ENCODE assay signal across 27 cellular contexts in the genomic region with DNA sequence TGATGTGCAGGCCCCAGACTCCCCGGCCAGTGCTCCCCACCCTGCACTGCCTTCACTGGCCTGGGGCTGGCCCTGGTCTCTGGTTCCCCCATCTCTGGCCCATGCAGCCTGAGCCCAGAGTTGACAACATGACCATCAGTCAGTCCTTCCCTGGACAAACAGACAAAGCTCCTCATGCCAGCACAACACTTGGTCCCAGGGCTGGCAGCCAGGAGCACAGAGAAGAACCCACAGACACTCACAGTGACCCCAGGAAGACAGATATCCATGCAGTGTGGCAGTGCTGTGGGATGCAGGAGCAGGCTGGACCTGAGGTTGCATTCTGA. TPM values are rescaled to one million over a fixed set of nuclear protein-coding genes. Genes with fewer than 3 reads are reported as not detected.
"Had no signal": no experiment of that assay in that cellular context is flagged by ENCODE, and none has a peak within 500 bp of the region (broad histone marks: within the 10 kb centered on the region; RNA-seq: fewer than 3 reads in every experiment).

No MANE protein-coding gene starts in this region.

- H3K9me3 Mint-ChIP-seq: activated CD4-positive, alpha-beta T cell treated with anti-CD3 and anti-CD28 coated beads, Interleukin-2, amount 10 ng/mL, durations not matched to agents 24 days and 14 days; activated naive CD4-positive, alpha-beta T cell treated with anti-CD3 and anti-CD28 coated beads for 36 hours; activated T-helper 17 cell treated with anti-CD3 and anti-CD28 coated beads, Interleukin-2, amount 50 U/mL, for 72 hours; brain; WTC11 had no signal

- ATAC-seq: activated T-helper 17 cell treated with anti-CD3 and anti-CD28 coated beads, Interleukin-2, amount 50 U/mL, for 72 hours; Panc1; T-helper 17 cell; WTC11 had no signal

- H3K27me3 Mint-ChIP-seq: activated T-helper 17 cell treated with anti-CD3 and anti-CD28 coated beads, Interleukin-2, amount 50 U/mL, for 72 hours had no signal

- H3K36me3 Mint-ChIP-seq: activated naive CD8-positive, alpha-beta T cell; brain; WTC11 had no signal

- DNase-seq: activated CD4-positive, alpha-beta T cell treated with anti-CD3 and anti-CD28 coated beads for 1 hour; activated CD4-positive, alpha-beta T cell treated with anti-CD3 and anti-CD28 coated beads, Interleukin-2, amount 10 ng/mL, durations not matched to agents 24 days and 14 days; activated CD4-positive, alpha-beta T cell treated with anti-CD3 and anti-CD28 coated beads, Interleukin-2, amount 50 U/mL, for 48 hours; activated gamma-delta T cell; activated naive CD4-positive, alpha-beta T cell treated with anti-CD3 and anti-CD28 coated beads for 36 hours; activated T-cell treated with anti-CD3 and anti-CD28 coated beads for 4 hours; activated T-cell treated with anti-CD3 and anti-CD28 coated beads, Interleukin-2, amount 50 U/mL, for 48 hours; amygdala; cerebellar nuclear complex; MM.1S; NCI-H1105; NCI-H1436; NCI-H1694 treated with DMSO at 0.1 percent for 48 hours; NCI-H2029 treated with DMSO at 0.1 percent for 48 hours; NCI-H510A treated with DMSO at 0.1 percent for 48 hours; NCI-H69; NK-92 treated with Interleukin-12 subunit alpha and Interleukin-12 subunit beta, amount 100 ng/mL, for 24 hours; OCI-M1; SIG-M5; T-helper 17 cell; T-helper 9 cell had no signal

- H3K4me3 Mint-ChIP-seq: activated CD4-positive, alpha-beta T cell treated with anti-CD3 and anti-CD28 coated beads, Interleukin-2, amount 10 ng/mL, durations not matched to agents 24 days and 14 days; activated naive CD4-positive, alpha-beta T cell treated with anti-CD3 and anti-CD28 coated beads for 36 hours; activated naive CD8-positive, alpha-beta T cell; activated T-helper 17 cell treated with anti-CD3 and anti-CD28 coated beads, Interleukin-2, amount 50 U/mL, for 72 hours; brain; T-helper 17 cell; WTC11 had no signal

- H3K27ac Mint-ChIP-seq: activated CD4-positive, alpha-beta T cell treated with anti-CD3 and anti-CD28 coated beads, Interleukin-2, amount 10 ng/mL, durations not matched to agents 24 days and 14 days; activated naive CD4-positive, alpha-beta T cell treated with anti-CD3 and anti-CD28 coated beads for 36 hours; activated naive CD8-positive, alpha-beta T cell; activated T-helper 17 cell treated with anti-CD3 and anti-CD28 coated beads, Interleukin-2, amount 50 U/mL, for 72 hours; brain; T-helper 17 cell; WTC11 had no signal

- H3K27ac ChIP-seq: RWPE1 had no signal

RNA-seq across cellular contexts. Expression of a gene that starts 8.0 kb away (rescaled TPM):
- total RNA-seq: activated naive CD4-positive, alpha-beta T cell treated with anti-CD3 and anti-CD28 coated beads for 36 hours had no signal
